ENCODE assay signal across 29 cellular contexts in the genomic region with DNA sequence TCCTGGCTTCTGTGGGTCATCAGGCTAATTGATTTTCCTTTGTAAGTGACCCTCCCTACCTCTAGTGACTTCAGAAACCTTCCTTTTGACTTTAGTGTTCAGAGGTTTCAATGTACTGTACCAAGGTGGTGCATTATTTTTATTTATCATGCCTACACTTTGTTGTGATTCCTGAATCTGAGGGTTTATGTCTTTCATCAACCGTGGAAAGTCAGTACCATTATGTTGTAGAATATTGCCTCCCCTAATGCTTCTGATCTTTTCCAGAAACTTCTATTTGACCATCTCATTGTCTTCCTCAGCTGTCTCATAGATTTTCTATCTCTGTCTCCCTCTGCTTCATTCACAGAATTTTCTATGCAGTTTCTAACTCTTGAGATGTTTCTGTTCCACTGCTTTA.
"Had no signal": no experiment of that assay in that cellular context is flagged by ENCODE, and none has a peak within 500 bp of the region (broad histone marks: within the 10 kb centered on the region; RNA-seq: fewer than 3 reads in every experiment).

No MANE protein-coding gene starts in this region.

- H3K4me1 Mint-ChIP-seq: stimulated activated effector memory CD8-positive, alpha-beta T cell treated with anti-CD3 and anti-CD28 coated beads, Interleukin-12 subunit alpha, Interleukin-12 subunit beta, amount 100 ng/mL, for 72 hours; stimulated activated memory B cell treated with anti-CD40 and anti-IgM and Interleukin-4, amounts not matched to agents 10 μg/mL and 1 μg/mL and 100 μg/mL, for 72 hours; stimulated activated naive B cell treated with anti-CD40 and anti-IgM and Interleukin-4, amounts not matched to agents 10 μg/mL and 1 μg/mL and 100 μg/mL, for 72 hours; stimulated activated naive CD8-positive, alpha-beta T cell treated with anti-CD3 and anti-CD28 coated beads, Interleukin-15, amount 100 ng/mL, for 72 hours had no signal

- H3K4me1 ChIP-seq: stomach, suprapubic skin, testis, thyroid gland, tibial artery, tibial nerve, transverse colon, upper lobe of left lung, upper lobe of right lung, uterus, vagina had no signal

- ATAC-seq: stimulated activated memory B cell treated with anti-CD40 and anti-IgM and Interleukin-4, amounts not matched to agents 10 μg/mL and 1 μg/mL and 100 μg/mL, for 72 hours; stimulated activated naive B cell treated with anti-CD40 and anti-IgM and Interleukin-4, amounts not matched to agents 10 μg/mL and 1 μg/mL and 100 μg/mL, for 72 hours; stimulated activated naive CD8-positive, alpha-beta T cell treated with anti-CD3 and anti-CD28 coated beads, Interleukin-15, amount 100 ng/mL, for 72 hours; stimulated activated naive CD8-positive, alpha-beta T cell treated with anti-CD3 and anti-CD28 coated beads, Interleukin-15, Interleukin-2, amounts not matched to agents 100 U/mL and 50 U/mL, for 24 hours; upper lobe of right lung had no signal

- H3K36me3 Mint-ChIP-seq: stimulated activated effector memory CD8-positive, alpha-beta T cell treated with anti-CD3 and anti-CD28 coated beads, Interleukin-12 subunit alpha, Interleukin-12 subunit beta, amount 100 ng/mL, for 72 hours; type B pancreatic cell had no signal

- H3K36me3 ChIP-seq: suprapubic skin, thoracic aorta, tibial artery, transverse colon, upper lobe of right lung, uterus, vagina had no signal

- H3K27ac ChIP-seq: stomach, suprapubic skin, testis, thoracic aorta, thyroid gland, tibial artery, tibial nerve, transverse colon, upper lobe of left lung, upper lobe of right lung, uterus, vagina had no signal

- H3K27ac Mint-ChIP-seq: stimulated activated effector memory CD8-positive, alpha-beta T cell treated with anti-CD3 and anti-CD28 coated beads, Interleukin-12 subunit alpha, Interleukin-12 subunit beta, amount 100 ng/mL, for 72 hours; stimulated activated memory B cell treated with anti-CD40 and anti-IgM and Interleukin-4, amounts not matched to agents 10 μg/mL and 1 μg/mL and 100 μg/mL, for 72 hours; stimulated activated naive B cell treated with anti-CD40 and anti-IgM and Interleukin-4, amounts not matched to agents 10 μg/mL and 1 μg/mL and 100 μg/mL, for 72 hours; stimulated activated naive CD8-positive, alpha-beta T cell treated with anti-CD3 and anti-CD28 coated beads, Interleukin-15, amount 100 ng/mL, for 72 hours; stimulated activated naive CD8-positive, alpha-beta T cell treated with anti-CD3 and anti-CD28 coated beads, Interleukin-15, Interleukin-2, amounts not matched to agents 100 ng/mL and 50 ng/mL, for 24 hours; type B pancreatic cell had no signal

- FAIRE-seq: urothelium cell line had no signal

- H3K9me3 ChIP-seq: testis, thyroid gland, upper lobe of right lung, uterus, vagina had no signal

- H3K4me3 Mint-ChIP-seq: stimulated activated effector memory CD8-positive, alpha-beta T cell treated with anti-CD3 and anti-CD28 coated beads, Interleukin-12 subunit alpha, Interleukin-12 subunit beta, amount 100 ng/mL, for 72 hours; stimulated activated memory B cell treated with anti-CD40 and anti-IgM and Interleukin-4, amounts not matched to agents 10 μg/mL and 1 μg/mL and 100 μg/mL, for 72 hours; stimulated activated naive B cell treated with anti-CD40 and anti-IgM and Interleukin-4, amounts not matched to agents 10 μg/mL and 1 μg/mL and 100 μg/mL, for 72 hours; stimulated activated naive CD8-positive, alpha-beta T cell treated with anti-CD3 and anti-CD28 coated beads, Interleukin-15, amount 100 ng/mL, for 72 hours; stimulated activated naive CD8-positive, alpha-beta T cell treated with anti-CD3 and anti-CD28 coated beads, Interleukin-15, Interleukin-2, amounts not matched to agents 100 ng/mL and 50 ng/mL, for 24 hours; type B pancreatic cell had no signal

- H3K27me3 ChIP-seq: stomach, suprapubic skin, testis, thyroid gland, tibial artery, tibial nerve, transverse colon, upper lobe of left lung, upper lobe of right lung, uterus, vagina had no signal

- H3K27me3 Mint-ChIP-seq: stimulated activated memory B cell treated with anti-CD40 and anti-IgM and Interleukin-4, amounts not matched to agents 10 μg/mL and 1 μg/mL and 100 μg/mL, for 72 hours; stimulated activated naive B cell treated with anti-CD40 and anti-IgM and Interleukin-4, amounts not matched to agents 10 μg/mL and 1 μg/mL and 100 μg/mL, for 72 hours; stimulated activated naive CD8-positive, alpha-beta T cell treated with anti-CD3 and anti-CD28 coated beads, Interleukin-15, amount 100 ng/mL, for 72 hours; stimulated activated naive CD8-positive, alpha-beta T cell treated with anti-CD3 and anti-CD28 coated beads, Interleukin-15, Interleukin-2, amounts not matched to agents 100 ng/mL and 50 ng/mL, for 24 hours had no signal

- DNase-seq: stimulated activated CD4-positive, alpha-beta T cell treated with anti-CD3 and anti-CD28 coated beads, Interleukin-2, amount 100 ng/mL, for 48 hours; stimulated activated CD4-positive, alpha-beta T cell treated with anti-CD3 and anti-CD28 coated beads, Interleukin-4, amount 100 ng/mL, for 1 hour; stimulated activated CD4-positive, alpha-beta T cell treated with anti-CD3 and anti-CD28 coated beads, Interleukin-4, amount 100 ng/mL, for 24 hours; stimulated activated CD4-positive, alpha-beta T cell treated with anti-CD3 and anti-CD28 coated beads, Interleukin-4, amount 100 ng/mL, for 4 hours; stimulated activated CD8-positive, alpha-beta memory T cell treated with anti-CD3 and anti-CD28 coated beads, Interleukin-4, amount 100 ng/mL, for 48 hours; stimulated activated naive B cell treated with anti-CD40 and anti-IgM and Interleukin-4, amounts not matched to agents 10 μg/mL and 1 μg/mL and 100 μg/mL, for 72 hours; stimulated activated naive CD4-positive, alpha-beta T cell; stimulated activated naive CD4-positive, alpha-beta T cell treated with Interleukin-2 at 50 U/mL for 16 hours; stimulated activated naive CD8-positive, alpha-beta T cell treated with anti-CD3 and anti-CD28 coated beads, Interleukin-15, amount 100 ng/mL, for 72 hours; stimulated activated naive CD8-positive, alpha-beta T cell treated with anti-CD3 and anti-CD28 coated beads, Interleukin-15, Interleukin-2, amounts not matched to agents 100 U/mL and 50 U/mL, for 24 hours; stomach; substantia nigra; thyroid gland; tibial artery; transverse colon; trophoblast cell; upper lobe of left lung; upper lobe of right lung; uterus had no signal

- H3K4me3 ChIP-seq: stomach, suprapubic skin, testis, thoracic aorta, thyroid gland, tibial artery, tibial nerve, transverse colon, upper lobe of left lung, upper lobe of right lung, uterus, vagina had no signal
